In the genomic region with DNA sequence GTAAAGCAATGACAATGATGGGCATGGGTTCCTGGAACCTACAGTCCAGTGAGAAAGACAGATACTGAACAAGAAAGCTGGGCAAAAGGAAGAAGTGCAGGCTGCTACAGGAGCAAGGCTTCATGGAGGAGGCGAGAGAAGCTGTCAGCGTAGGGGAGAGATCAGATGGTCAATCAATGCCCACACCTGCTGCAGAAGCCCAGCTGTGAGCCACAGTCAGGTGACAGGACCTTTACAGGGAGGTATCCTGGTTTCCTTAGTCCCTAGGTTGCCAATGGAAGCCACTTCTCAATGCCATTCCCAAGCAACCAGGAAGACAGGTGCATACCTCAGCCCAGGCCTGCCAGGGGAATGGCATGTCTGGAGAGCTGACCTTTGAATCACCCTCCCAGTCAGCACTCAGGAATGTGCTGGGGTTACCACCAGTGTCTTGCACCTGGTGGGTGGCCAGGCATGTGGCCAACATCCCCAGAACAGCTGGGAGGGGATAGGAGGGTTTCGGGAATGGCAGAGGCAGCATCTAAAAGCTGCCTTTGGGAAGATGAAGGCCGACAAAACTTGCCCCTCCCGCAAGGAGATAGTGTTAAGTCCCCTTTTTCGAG, we compare ENCODE assay signal across 11 cellular contexts.
A peak's percentile ranks its signal among the peaks of the same experiment; 100 is the strongest.
DNase-seq lines count a peak whose midpoint lies in the region; ATAC-seq and TF ChIP-seq lines count a peak whose summit lies in the region.
"Had no signal": no experiment of that assay in that cellular context is flagged by ENCODE, and none has a peak within 500 bp of the region (broad histone marks: within the 10 kb centered on the region; RNA-seq: fewer than 3 reads in every experiment).

No MANE protein-coding gene starts in this region.

- intact Hi-C loops in tibial artery (cut with DNase I; ENCODE audit: low total_unique reads): no loop called here

- ATAC-seq in HG02610 (IDR thresholded peaks at IDR 0.05; ENCODE audit: unreplicated experiment): no peak

- peaks cover 0 to 37% of the 10 kb centered on the region in 2 donors for H3K4me1 ChIP-seq in muscle layer of duodenum (ENCODE audit: control insufficient read depth in 1 of 2, insufficient read depth in 2 of 2, low read length in 2 of 2)
- peaks cover 0 to 32% (median 15%) of the 10 kb centered on the region in 4 donors for H3K4me1 ChIP-seq in tibial artery

- peak; percentile 56 for DNase-seq in Caki2 (ENCODE audit: low read depth)
- peak; percentile 98 for DNase-seq in LHCN-M2 (ENCODE audit: low read depth)
- no peak for DNase-seq in caudate nucleus (lab: John Stamatoyannopoulos, UW)
- DNase-seq in NCI-H1694 (lab: John Stamatoyannopoulos, UW): no peak
- no peak for DNase-seq in tibial artery
- DNase-seq in NCI-H1436 (lab: John Stamatoyannopoulos, UW): no peak
- DNase-seq: NCI-H82 had no signal

- H3K36me3 ChIP-seq in muscle layer of duodenum (ENCODE audit: control insufficient read depth in 1 of 2, insufficient read depth in 2 of 2, low read length in 2 of 2) (peaks cover 11 to 13% of the 10 kb centered on the region in 2 donors), tibial artery (peaks cover 0 to 23% (median 3%) of the 10 kb centered on the region in 3 donors)

- TF ChIP-seq CTCF in tibial artery (IDR thresholded peaks at IDR 0.05): no peak

- H3K27ac ChIP-seq in caudate nucleus (ENCODE audit: low read depth, low read length): peak overlapping the region; percentile 4
- peak overlapping the region; percentile 17 for H3K27ac ChIP-seq in muscle layer of duodenum (ENCODE audit: low read length)
- H3K27ac ChIP-seq in tibial artery: no peak overlapping the region

- in situ Hi-C loops in Caki2 (cut with HindIII; ENCODE audit: low pct_unique_long_range_greater_than_20kb, low sequenced_read_pairs): no loop called here

- H3K27me3 ChIP-seq in muscle layer of duodenum (ENCODE audit: low read depth, low read length) (no peaks in the 10 kb centered on the region), tibial artery (no peaks in the 10 kb centered on the region)
- H3K27me3 ChIP-seq: BLaER1 treated with 17β-estradiol and CSF1 and Interleukin-3, amounts not matched to agents 10 nM and 100 nM; dorsolateral prefrontal cortex had no signal

- no peak overlapping the region for H3K4me3 ChIP-seq in muscle layer of duodenum (ENCODE audit: low read depth in 1 of 2, low read length in 2 of 2)
- no peak overlapping the region for H3K4me3 ChIP-seq in tibial artery
- H3K4me3 ChIP-seq: BLaER1 treated with 17β-estradiol and CSF1 and Interleukin-3, amounts not matched to agents 10 nM and 100 nM; dorsolateral prefrontal cortex had no signal

- H3K9me3 ChIP-seq in muscle layer of duodenum (ENCODE audit: control insufficient read depth in 1 of 2, low read length in 2 of 2): no peaks in the 10 kb centered on the region
- no peaks in the 10 kb centered on the region for H3K9me3 ChIP-seq in tibial artery
- H3K9me3 ChIP-seq: BLaER1 treated with 17β-estradiol and CSF1 and Interleukin-3, amounts not matched to agents 10 nM and 100 nM had no signal

Comparison
In these comparisons a context has a peak if more than half of its experiments do, and no peak if none do; other contexts are left out.
1. DNase-seq: peak in Caki2 (single experiment) and LHCN-M2 (single experiment); none in caudate nucleus (0 of 61), NCI-H1694 (single experiment), tibial artery (0 of 2) and NCI-H1436 (single experiment).
2. H3K27ac ChIP-seq: peak in caudate nucleus (single experiment) and muscle layer of duodenum (single experiment); none in tibial artery (0 of 2).